ENCODE assay signal across 9 cellular contexts in the genomic region with DNA sequence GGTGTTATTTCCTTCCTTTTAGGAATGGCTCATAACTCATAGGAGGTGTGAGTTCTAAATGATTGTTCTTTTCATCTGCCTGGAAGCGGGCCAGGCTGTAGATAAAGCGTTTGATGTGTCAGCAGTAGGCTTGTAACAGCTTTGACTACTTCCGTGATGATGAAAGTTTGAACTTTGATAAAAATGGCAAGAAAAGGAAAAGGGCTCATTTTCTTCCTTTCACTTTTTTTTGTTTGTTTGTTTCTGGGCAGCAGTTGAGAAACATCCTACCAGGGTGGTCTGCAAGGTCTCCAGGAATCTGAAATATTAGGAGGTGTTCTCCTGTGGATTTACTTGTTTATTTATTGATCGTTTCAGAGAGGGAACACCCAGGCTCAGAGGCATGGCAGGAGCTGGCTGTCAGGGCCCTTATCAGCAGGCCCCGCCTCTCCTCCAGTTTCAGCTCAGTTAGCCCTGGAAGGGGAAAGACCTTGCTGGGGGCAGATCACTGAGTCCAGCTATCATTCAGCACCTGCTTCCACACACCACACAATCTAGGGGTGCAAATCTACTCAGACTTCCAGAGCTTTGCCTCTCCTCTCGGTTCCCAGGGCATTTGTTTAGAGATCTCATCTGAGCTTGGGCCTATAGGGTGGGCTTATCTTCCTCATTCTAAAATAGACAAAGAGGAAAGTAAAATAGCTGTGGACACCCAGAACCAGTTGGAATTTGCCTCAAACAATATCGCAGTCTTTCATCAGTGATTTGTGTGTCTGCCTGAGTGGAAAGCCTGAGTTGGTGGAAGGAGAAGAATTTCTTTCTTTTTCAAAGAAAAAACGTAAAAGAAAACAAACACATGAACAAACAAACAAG.
A peak's percentile ranks its signal among the peaks of the same experiment; 100 is the strongest.
DNase-seq lines count a peak whose midpoint lies in the region; TF ChIP-seq lines count a peak whose summit lies in the region.
"Had no signal": no experiment of that assay in that cellular context is flagged by ENCODE, and none has a peak within 500 bp of the region (broad histone marks: within the 10 kb centered on the region; RNA-seq: fewer than 3 reads in every experiment).

No MANE protein-coding gene starts in this region.

- DNase-seq in DMS53 (lab: John Stamatoyannopoulos, UW) (peak; percentile 44), NCI-H460 (ENCODE audit: extremely low read depth, low read depth) (peak; percentile 97), endothelial cell (ENCODE audit: low spot score) (peak; percentile 5), mucosa of gallbladder (ENCODE audit: low spot score) (peak; percentile 87), NCI-H2171 treated with DMSO at 0.1 percent for 48 hours (lab: John Stamatoyannopoulos, UW) (no peak), MG63 (no peak), GM03348 (ENCODE audit: low spot score) (no peak)
- DNase-seq in activated CD4-positive, alpha-beta T cell treated with anti-CD3 and anti-CD28 coated beads, Interleukin-2, amount 10 ng/mL, durations not matched to agents 24 days and 14 days: no peak
- DNase-seq: NCI-H1092 treated with DMSO at 0.1 percent for 48 hours had no signal

- no peak for TF ChIP-seq CTCF in endothelial cell (IDR thresholded peaks at IDR 0.05; ENCODE audit: unreplicated experiment)

- H3K9me3 ChIP-seq in MG63: no peaks in the 10 kb centered on the region

- H3K4me1 Mint-ChIP-seq in endothelial cell (ENCODE audit: unreplicated experiment): peaks cover 12% of the 10 kb centered on the region
- no peaks in the 10 kb centered on the region for H3K4me1 Mint-ChIP-seq in activated CD4-positive, alpha-beta T cell treated with anti-CD3 and anti-CD28 coated beads, Interleukin-2, amount 10 ng/mL, durations not matched to agents 24 days and 14 days

- H3K9me3 Mint-ChIP-seq in endothelial cell (ENCODE audit: unreplicated experiment): no peaks in the 10 kb centered on the region
- H3K9me3 Mint-ChIP-seq in activated CD4-positive, alpha-beta T cell treated with anti-CD3 and anti-CD28 coated beads, Interleukin-2, amount 10 ng/mL, durations not matched to agents 24 days and 14 days: no peaks in the 10 kb centered on the region

- peaks cover 88% of the 10 kb centered on the region for H3K36me3 ChIP-seq in MG63

- intact Hi-C loops in activated CD4-positive, alpha-beta T cell treated with anti-CD3 and anti-CD28 coated beads, Interleukin-2, amount 10 ng/mL, durations not matched to agents 24 days and 14 days (cut with micrococcal nuclease): no loop called here

- H3K27ac Mint-ChIP-seq in endothelial cell (ENCODE audit: unreplicated experiment): no peak overlapping the region
- H3K27ac Mint-ChIP-seq in activated CD4-positive, alpha-beta T cell treated with anti-CD3 and anti-CD28 coated beads, Interleukin-2, amount 10 ng/mL, durations not matched to agents 24 days and 14 days: no peak overlapping the region

- H3K4me3 Mint-ChIP-seq in endothelial cell (ENCODE audit: unreplicated experiment): no peak overlapping the region
- H3K4me3 Mint-ChIP-seq in activated CD4-positive, alpha-beta T cell treated with anti-CD3 and anti-CD28 coated beads, Interleukin-2, amount 10 ng/mL, durations not matched to agents 24 days and 14 days: no peak overlapping the region

- H3K27me3 Mint-ChIP-seq in endothelial cell (ENCODE audit: unreplicated experiment): no peaks in the 10 kb centered on the region
- H3K27me3 Mint-ChIP-seq in activated CD4-positive, alpha-beta T cell treated with anti-CD3 and anti-CD28 coated beads, Interleukin-2, amount 10 ng/mL, durations not matched to agents 24 days and 14 days: no peaks in the 10 kb centered on the region

- no peak overlapping the region for H3K4me3 ChIP-seq in MG63

- no peaks in the 10 kb centered on the region for H3K27me3 ChIP-seq in MG63

- no peaks in the 10 kb centered on the region for H3K36me3 Mint-ChIP-seq in endothelial cell (ENCODE audit: low read depth, unreplicated experiment)
- H3K36me3 Mint-ChIP-seq in activated CD4-positive, alpha-beta T cell treated with anti-CD3 and anti-CD28 coated beads, Interleukin-2, amount 10 ng/mL, durations not matched to agents 24 days and 14 days (ENCODE audit: low read depth): no peaks in the 10 kb centered on the region

Comparison
In these comparisons a context has a peak if more than half of its experiments do, and no peak if none do; other contexts are left out.
1. DNase-seq: peak in DMS53 (single experiment), NCI-H460 (single experiment), endothelial cell (single experiment) and mucosa of gallbladder (single experiment); none in NCI-H2171 treated with DMSO at 0.1 percent for 48 hours (single experiment), MG63 (single experiment), GM03348 (single experiment) and activated CD4-positive, alpha-beta T cell treated with anti-CD3 and anti-CD28 coated beads, Interleukin-2, amount 10 ng/mL, durations not matched to agents 24 days and 14 days (single experiment).